ENCODE assay signal across 28 cellular contexts in genomic region chr17:57197672-57198071, GRCh38.
"Had no signal": no experiment of that assay in that cellular context is flagged by ENCODE, and none has a peak within 500 bp of the region (broad histone marks: within the 10 kb centered on the region; RNA-seq: fewer than 3 reads in every experiment).

No MANE protein-coding gene starts in this region.

- H3K27ac ChIP-seq: brain microvascular endothelial cell, coronary artery, dorsolateral prefrontal cortex, esophagus muscularis mucosa, foreskin keratinocyte, gastrocnemius medialis, heart left ventricle, WERI-Rb-1 had no signal

- DNase-seq: activated B cell treated with CpG ODN at 0.5 μM for 24 hours; activated CD4-positive, alpha-beta T cell treated with anti-CD3 and anti-CD28 coated beads for 48 hours; activated CD4-positive, alpha-beta T cell treated with anti-CD3 and anti-CD28 coated beads, Interleukin-2, amount 50 U/mL, for 1 hour; activated CD4-positive, alpha-beta T cell treated with anti-CD3 and anti-CD28 coated beads, Interleukin-2, amount 50 U/mL, for 48 hours; activated CD8-positive, alpha-beta memory T cell treated with anti-CD3 and anti-CD28 coated beads for 24 hours; activated CD8-positive, alpha-beta T cell treated with anti-CD3 and anti-CD28 coated beads for 36 hours; activated effector memory CD4-positive, alpha-beta T cell treated with Interleukin-2 at 50 U/mL for 16 hours; activated gamma-delta T cell treated with Interleukin-2 at 50 U/mL for 16 hours; activated naive CD4-positive, alpha-beta T cell treated with anti-CD3 and anti-CD28 coated beads, Interleukin-2, amount 50 U/mL, for 16 hours; activated naive CD4-positive, alpha-beta T cell treated with Interleukin-2 at 50 U/mL for 16 hours; activated T-cell treated with anti-CD3 and anti-CD28 coated beads, Interleukin-2, amount 50 U/mL, for 4 hours; amniotic stem cell; anterior cingulate cortex; brain microvascular endothelial cell; dorsolateral prefrontal cortex; effector CD4-positive, alpha-beta T cell; effector memory CD8-positive, alpha-beta T cell; erythroblast; foreskin keratinocyte; gastrocnemius medialis; glutamatergic neuron; heart left ventricle; T1000; WERI-Rb-1 had no signal

- H3K9me3 ChIP-seq: gastrocnemius medialis had no signal

- H3K36me3 ChIP-seq: brain microvascular endothelial cell, esophagus muscularis mucosa, gastrocnemius medialis, heart left ventricle, WERI-Rb-1 had no signal

- H3K4me1 ChIP-seq: esophagus muscularis mucosa, foreskin keratinocyte, gastrocnemius medialis, heart left ventricle had no signal

- H3K4me3 ChIP-seq: coronary artery, dorsolateral prefrontal cortex, esophagus muscularis mucosa, gastrocnemius medialis, heart left ventricle had no signal

- H3K27me3 ChIP-seq: brain microvascular endothelial cell, dorsolateral prefrontal cortex, esophagus muscularis mucosa, gastrocnemius medialis, heart left ventricle had no signal

- ATAC-seq: activated CD4-positive, CD25-positive, alpha-beta regulatory T cell treated with anti-CD3 and anti-CD28 coated beads, Interleukin-2, amount 50 U/mL, for 24 hours; activated CD8-positive, alpha-beta T cell treated with anti-CD3 and anti-CD28 coated beads for 36 hours; activated T-cell treated with anti-CD3 and anti-CD28 coated beads, Interleukin-2, amount 50 U/mL, for 4 hours; activated T-helper 17 cell treated with anti-CD3 and anti-CD28 coated beads, Interleukin-2, amount 50 U/mL, for 72 hours; effector memory CD8-positive, alpha-beta T cell; foreskin keratinocyte; gastrocnemius medialis; heart left ventricle had no signal
